ENCODE assay signal across 1 cellular context in genomic region chr22:30208631-30209603, GRCh38.
TF ChIP-seq lines count a peak whose summit lies in the region.

No MANE protein-coding gene starts in this region.

TF ChIP-seq in HepG2, 621 proteins besides CTCF, POLR2A, EP300 and RAD21 (continued from another document and continues in another):
- TF ChIP-seq GLMP (CRISPR knock-in tag; IDR thresholded peaks at IDR 0.05; ENCODE audit: borderline replicate concordance) (no peak), ZNF781 (CRISPR knock-in tag; IDR thresholded peaks at IDR 0.05; ENCODE audit: borderline replicate concordance, not compliant biosample characterization) (no peak), DRAP1 (CRISPR knock-in tag; IDR thresholded peaks at IDR 0.05) (no peak), EED (CRISPR knock-in tag; IDR thresholded peaks at IDR 0.05) (no peak), ZBTB3 (CRISPR knock-in tag; IDR thresholded peaks at IDR 0.05; ENCODE audit: borderline replicate concordance, low read depth) (no peak), ZNF776 (CRISPR knock-in tag; IDR thresholded peaks at IDR 0.05) (no peak), JARID2 (CRISPR knock-in tag; IDR thresholded peaks at IDR 0.05; ENCODE audit: insufficient replicate concordance) (no peak), CBFB (CRISPR knock-in tag; IDR thresholded peaks at IDR 0.05) (no peak), SIN3A (IDR thresholded peaks at IDR 0.05; ENCODE audit: borderline replicate concordance, low read depth, low read length) (no peak), ZNF224 (CRISPR knock-in tag; IDR thresholded peaks at IDR 0.05) (no peak), RARG (CRISPR knock-in tag; IDR thresholded peaks at IDR 0.05; ENCODE audit: low read depth) (no peak), SIN3B (IDR thresholded peaks at IDR 0.05; ENCODE audit: low read length) (no peak)
- TF ChIP-seq, protein P1, sequence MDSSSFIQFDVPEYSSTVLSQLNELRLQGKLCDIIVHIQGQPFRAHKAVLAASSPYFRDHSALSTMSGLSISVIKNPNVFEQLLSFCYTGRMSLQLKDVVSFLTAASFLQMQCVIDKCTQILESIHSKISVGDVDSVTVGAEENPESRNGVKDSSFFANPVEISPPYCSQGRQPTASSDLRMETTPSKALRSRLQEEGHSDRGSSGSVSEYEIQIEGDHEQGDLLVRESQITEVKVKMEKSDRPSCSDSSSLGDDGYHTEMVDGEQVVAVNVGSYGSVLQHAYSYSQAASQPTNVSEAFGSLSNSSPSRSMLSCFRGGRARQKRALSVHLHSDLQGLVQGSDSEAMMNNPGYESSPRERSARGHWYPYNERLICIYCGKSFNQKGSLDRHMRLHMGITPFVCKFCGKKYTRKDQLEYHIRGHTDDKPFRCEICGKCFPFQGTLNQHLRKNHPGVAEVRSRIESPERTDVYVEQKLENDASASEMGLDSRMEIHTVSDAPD (CRISPR knock-in tag; IDR thresholded peaks at IDR 0.05): no peak
- TF ChIP-seq, protein P2, sequence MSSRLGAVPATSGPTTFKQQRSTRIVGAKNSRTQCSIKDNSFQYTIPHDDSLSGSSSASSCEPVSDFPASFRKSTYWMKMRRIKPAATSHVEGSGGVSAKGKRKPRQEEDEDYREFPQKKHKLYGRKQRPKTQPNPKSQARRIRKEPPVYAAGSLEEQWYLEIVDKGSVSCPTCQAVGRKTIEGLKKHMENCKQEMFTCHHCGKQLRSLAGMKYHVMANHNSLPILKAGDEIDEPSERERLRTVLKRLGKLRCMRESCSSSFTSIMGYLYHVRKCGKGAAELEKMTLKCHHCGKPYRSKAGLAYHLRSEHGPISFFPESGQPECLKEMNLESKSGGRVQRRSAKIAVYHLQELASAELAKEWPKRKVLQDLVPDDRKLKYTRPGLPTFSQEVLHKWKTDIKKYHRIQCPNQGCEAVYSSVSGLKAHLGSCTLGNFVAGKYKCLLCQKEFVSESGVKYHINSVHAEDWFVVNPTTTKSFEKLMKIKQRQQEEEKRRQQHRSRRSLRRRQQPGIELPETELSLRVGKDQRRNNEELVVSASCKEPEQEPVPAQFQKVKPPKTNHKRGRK (CRISPR knock-in tag; IDR thresholded peaks at IDR 0.05): no peak
- TF ChIP-seq, protein P3, sequence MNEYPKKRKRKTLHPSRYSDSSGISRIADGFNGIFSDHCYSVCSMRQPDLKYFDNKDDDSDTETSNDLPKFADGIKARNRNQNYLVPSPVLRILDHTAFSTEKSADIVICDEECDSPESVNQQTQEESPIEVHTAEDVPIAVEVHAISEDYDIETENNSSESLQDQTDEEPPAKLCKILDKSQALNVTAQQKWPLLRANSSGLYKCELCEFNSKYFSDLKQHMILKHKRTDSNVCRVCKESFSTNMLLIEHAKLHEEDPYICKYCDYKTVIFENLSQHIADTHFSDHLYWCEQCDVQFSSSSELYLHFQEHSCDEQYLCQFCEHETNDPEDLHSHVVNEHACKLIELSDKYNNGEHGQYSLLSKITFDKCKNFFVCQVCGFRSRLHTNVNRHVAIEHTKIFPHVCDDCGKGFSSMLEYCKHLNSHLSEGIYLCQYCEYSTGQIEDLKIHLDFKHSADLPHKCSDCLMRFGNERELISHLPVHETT (CRISPR knock-in tag; conservative IDR thresholded peaks at IDR 0.05): no peak; the same call in 1 of the 2 replicates
- TF ChIP-seq, protein P4, sequence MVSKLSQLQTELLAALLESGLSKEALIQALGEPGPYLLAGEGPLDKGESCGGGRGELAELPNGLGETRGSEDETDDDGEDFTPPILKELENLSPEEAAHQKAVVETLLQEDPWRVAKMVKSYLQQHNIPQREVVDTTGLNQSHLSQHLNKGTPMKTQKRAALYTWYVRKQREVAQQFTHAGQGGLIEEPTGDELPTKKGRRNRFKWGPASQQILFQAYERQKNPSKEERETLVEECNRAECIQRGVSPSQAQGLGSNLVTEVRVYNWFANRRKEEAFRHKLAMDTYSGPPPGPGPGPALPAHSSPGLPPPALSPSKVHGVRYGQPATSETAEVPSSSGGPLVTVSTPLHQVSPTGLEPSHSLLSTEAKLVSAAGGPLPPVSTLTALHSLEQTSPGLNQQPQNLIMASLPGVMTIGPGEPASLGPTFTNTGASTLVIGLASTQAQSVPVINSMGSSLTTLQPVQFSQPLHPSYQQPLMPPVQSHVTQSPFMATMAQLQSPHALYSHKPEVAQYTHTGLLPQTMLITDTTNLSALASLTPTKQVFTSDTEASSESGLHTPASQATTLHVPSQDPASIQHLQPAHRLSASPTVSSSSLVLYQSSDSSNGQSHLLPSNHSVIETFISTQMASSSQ (IDR thresholded peaks at IDR 0.05; ENCODE audit: low read depth): no peak
- TF ChIP-seq, protein P4 (CRISPR knock-in tag; IDR thresholded peaks at IDR 0.05; ENCODE audit: borderline replicate concordance): no peak
- TF ChIP-seq, protein P5, sequence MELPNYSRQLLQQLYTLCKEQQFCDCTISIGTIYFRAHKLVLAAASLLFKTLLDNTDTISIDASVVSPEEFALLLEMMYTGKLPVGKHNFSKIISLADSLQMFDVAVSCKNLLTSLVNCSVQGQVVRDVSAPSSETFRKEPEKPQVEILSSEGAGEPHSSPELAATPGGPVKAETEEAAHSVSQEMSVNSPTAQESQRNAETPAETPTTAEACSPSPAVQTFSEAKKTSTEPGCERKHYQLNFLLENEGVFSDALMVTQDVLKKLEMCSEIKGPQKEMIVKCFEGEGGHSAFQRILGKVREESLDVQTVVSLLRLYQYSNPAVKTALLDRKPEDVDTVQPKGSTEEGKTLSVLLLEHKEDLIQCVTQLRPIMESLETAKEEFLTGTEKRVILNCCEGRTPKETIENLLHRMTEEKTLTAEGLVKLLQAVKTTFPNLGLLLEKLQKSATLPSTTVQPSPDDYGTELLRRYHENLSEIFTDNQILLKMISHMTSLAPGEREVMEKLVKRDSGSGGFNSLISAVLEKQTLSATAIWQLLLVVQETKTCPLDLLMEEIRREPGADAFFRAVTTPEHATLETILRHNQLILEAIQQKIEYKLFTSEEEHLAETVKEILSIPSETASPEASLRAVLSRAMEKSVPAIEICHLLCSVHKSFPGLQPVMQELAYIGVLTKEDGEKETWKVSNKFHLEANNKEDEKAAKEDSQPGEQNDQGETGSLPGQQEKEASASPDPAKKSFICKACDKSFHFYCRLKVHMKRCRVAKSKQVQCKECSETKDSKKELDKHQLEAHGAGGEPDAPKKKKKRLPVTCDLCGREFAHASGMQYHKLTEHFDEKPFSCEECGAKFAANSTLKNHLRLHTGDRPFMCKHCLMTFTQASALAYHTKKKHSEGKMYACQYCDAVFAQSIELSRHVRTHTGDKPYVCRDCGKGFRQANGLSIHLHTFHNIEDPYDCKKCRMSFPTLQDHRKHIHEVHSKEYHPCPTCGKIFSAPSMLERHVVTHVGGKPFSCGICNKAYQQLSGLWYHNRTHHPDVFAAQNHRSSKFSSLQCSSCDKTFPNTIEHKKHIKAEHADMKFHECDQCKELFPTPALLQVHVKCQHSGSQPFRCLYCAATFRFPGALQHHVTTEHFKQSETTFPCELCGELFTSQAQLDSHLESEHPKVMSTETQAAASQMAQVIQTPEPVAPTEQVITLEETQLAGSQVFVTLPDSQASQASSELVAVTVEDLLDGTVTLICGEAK (IDR thresholded peaks at IDR 0.05): no peak
- TF ChIP-seq, protein P5 (CRISPR knock-in tag; IDR thresholded peaks at IDR 0.05): 0 out of 2 replicates have a peak, but pooled peaks have one; percentile 54
- TF ChIP-seq, protein P6, sequence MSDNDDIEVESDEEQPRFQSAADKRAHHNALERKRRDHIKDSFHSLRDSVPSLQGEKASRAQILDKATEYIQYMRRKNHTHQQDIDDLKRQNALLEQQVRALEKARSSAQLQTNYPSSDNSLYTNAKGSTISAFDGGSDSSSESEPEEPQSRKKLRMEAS (IDR thresholded peaks at IDR 0.05): peak; percentile 95
- TF ChIP-seq, protein P7, sequence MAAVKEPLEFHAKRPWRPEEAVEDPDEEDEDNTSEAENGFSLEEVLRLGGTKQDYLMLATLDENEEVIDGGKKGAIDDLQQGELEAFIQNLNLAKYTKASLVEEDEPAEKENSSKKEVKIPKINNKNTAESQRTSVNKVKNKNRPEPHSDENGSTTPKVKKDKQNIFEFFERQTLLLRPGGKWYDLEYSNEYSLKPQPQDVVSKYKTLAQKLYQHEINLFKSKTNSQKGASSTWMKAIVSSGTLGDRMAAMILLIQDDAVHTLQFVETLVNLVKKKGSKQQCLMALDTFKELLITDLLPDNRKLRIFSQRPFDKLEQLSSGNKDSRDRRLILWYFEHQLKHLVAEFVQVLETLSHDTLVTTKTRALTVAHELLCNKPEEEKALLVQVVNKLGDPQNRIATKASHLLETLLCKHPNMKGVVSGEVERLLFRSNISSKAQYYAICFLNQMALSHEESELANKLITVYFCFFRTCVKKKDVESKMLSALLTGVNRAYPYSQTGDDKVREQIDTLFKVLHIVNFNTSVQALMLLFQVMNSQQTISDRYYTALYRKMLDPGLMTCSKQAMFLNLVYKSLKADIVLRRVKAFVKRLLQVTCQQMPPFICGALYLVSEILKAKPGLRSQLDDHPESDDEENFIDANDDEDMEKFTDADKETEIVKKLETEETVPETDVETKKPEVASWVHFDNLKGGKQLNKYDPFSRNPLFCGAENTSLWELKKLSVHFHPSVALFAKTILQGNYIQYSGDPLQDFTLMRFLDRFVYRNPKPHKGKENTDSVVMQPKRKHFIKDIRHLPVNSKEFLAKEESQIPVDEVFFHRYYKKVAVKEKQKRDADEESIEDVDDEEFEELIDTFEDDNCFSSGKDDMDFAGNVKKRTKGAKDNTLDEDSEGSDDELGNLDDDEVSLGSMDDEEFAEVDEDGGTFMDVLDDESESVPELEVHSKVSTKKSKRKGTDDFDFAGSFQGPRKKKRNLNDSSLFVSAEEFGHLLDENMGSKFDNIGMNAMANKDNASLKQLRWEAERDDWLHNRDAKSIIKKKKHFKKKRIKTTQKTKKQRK (IDR thresholded peaks at IDR 0.05; ENCODE audit: low read length): no peak
